In the genomic region with DNA sequence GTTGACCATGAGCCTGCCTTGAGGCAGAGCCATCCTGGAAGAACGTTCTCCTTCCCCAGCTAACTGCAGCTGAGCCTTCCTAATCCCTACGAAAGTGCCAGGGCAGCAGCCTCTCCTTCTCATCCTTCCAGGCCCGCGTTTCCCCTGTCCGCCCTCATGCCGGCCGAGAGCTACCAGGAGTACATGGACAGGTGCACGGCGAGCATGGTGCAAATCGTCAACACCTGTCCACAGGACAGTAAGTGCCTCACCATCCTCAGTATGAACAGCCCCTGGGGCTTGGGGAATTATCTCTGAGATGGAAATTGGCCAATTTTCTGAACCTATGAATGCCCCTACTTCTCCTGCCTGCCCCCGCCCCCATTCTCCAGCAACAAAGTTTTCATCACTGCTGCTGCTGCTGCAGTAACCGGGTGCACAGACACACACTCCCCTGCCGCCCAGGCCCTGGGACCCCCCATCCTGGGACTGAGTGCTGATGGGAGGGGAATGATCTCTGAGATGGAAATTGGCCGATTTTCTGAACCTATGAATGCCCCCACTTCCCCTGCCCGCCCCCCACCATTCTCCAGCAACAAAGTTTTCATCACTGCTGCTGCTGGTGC, we compare ENCODE assay signal across 21 cellular contexts. TPM values are rescaled to one million over a fixed set of nuclear protein-coding genes. Genes with fewer than 3 reads are reported as not detected.
"Had no signal": no experiment of that assay in that cellular context is flagged by ENCODE, and none has a peak within 500 bp of the region (broad histone marks: within the 10 kb centered on the region; RNA-seq: fewer than 3 reads in every experiment).

No MANE protein-coding gene starts in this region.

- H3K9me3 ChIP-seq: colonic mucosa, esophagus muscularis mucosa, left ventricle myocardium inferior, right atrium auricular region, tibial nerve had no signal

- H3K27ac ChIP-seq: colonic mucosa, esophagus muscularis mucosa, left ventricle myocardium inferior, right atrium auricular region, tibial nerve had no signal

- H3K4me3 ChIP-seq: colonic mucosa, esophagus muscularis mucosa, left ventricle myocardium inferior, right atrium auricular region, tibial nerve had no signal

- H3K36me3 ChIP-seq: colonic mucosa, esophagus muscularis mucosa, left ventricle myocardium inferior, right atrium auricular region, tibial nerve had no signal

- FAIRE-seq: TTC549 had no signal

- H3K27ac Mint-ChIP-seq: nephron, progenitor cell of endocrine pancreas, WTC11 had no signal

- ATAC-seq: WTC11 had no signal

- DNase-seq: activated CD4-positive, alpha-beta T cell treated with anti-CD3 and anti-CD28 coated beads, Interleukin-2, amount 50 U/mL, for 1 hour; activated naive CD4-positive, alpha-beta T cell; amniotic stem cell; colonic mucosa; left ventricle myocardium inferior; occipital lobe; stimulated activated CD4-positive, alpha-beta T cell treated with anti-CD3 and anti-CD28 coated beads, Interleukin-15, amount 100 ng/mL, for 24 hours; stimulated activated CD4-positive, alpha-beta T cell treated with anti-CD3 and anti-CD28 coated beads, Interleukin-4, amount 100 ng/mL, for 1 hour; stimulated activated naive CD4-positive, alpha-beta T cell treated with Interleukin-2 at 50 U/mL for 16 hours; substantia nigra had no signal

- H3K36me3 Mint-ChIP-seq: WTC11 had no signal

- H3K4me1 Mint-ChIP-seq: nephron, WTC11 had no signal

- H3K4me3 Mint-ChIP-seq: nephron, WTC11 had no signal

- H3K9me3 Mint-ChIP-seq: WTC11 had no signal

- H3K27me3 ChIP-seq: colonic mucosa, right atrium auricular region, tibial nerve had no signal

- H3K4me1 ChIP-seq: colonic mucosa, esophagus muscularis mucosa, left ventricle myocardium inferior, right atrium auricular region, tibial nerve had no signal

RNA-seq across cellular contexts. Expression of a gene that starts 39.6 kb away (rescaled TPM):
- total RNA-seq: cardiac septum, kidney epithelial cell, left ventricle myocardium inferior, occipital lobe, progenitor cell of endocrine pancreas, WTC11 had no signal

RNA-seq across cellular contexts. Expression of a gene that starts 47.4 kb away (rescaled TPM):
- total RNA-seq: cardiac septum, esophagus muscularis mucosa, left ventricle myocardium inferior, occipital lobe, skeletal muscle tissue, tibial nerve had no signal

RNA-seq across cellular contexts. Expression of a gene that starts 52.7 kb away (rescaled TPM):
- total RNA-seq: cardiac septum; left ventricle myocardium inferior; right atrium auricular region; skeletal muscle tissue; T-helper 2 cell treated with Interferon-gamma antibody and Interleukin-4, amounts not matched to agents 100 ng/mL and 5 ng/mL, for 36 hours had no signal
